Comparison of ENCODE assay signal across 22 cellular contexts in the genomic region with DNA sequence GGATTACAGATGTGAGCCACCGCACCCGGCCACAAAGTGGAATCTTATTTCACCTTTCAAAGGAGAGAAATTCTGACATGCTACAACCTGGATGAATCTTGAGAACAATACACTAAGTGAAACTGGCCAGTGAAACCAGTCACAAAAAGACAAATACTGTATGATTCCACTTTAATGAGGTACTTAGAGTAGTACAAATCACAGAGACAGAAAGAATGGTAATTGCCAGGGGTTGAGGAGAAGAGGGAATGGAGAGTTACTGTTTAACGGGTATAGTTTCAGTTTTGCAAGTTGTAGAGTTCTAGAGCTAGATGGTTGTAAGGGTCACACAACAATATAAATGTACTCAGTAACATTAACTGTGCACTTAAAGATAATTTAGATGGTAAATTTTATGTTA.
"Had no signal": no experiment of that assay in that cellular context is flagged by ENCODE, and none has a peak within 500 bp of the region (broad histone marks: within the 10 kb centered on the region; RNA-seq: fewer than 3 reads in every experiment).

No MANE protein-coding gene starts in this region.

- H3K27ac Mint-ChIP-seq: endodermal cell; stimulated activated memory B cell treated with anti-CD40 and anti-IgM and Interleukin-4, amounts not matched to agents 10 μg/mL and 1 μg/mL and 100 μg/mL, for 72 hours; stimulated activated naive CD8-positive, alpha-beta T cell treated with anti-CD3 and anti-CD28 coated beads, Interleukin-15, Interleukin-2, amounts not matched to agents 100 ng/mL and 50 ng/mL, for 24 hours had no signal

- H3K27me3 ChIP-seq: colonic mucosa, foreskin keratinocyte, testis, transverse colon had no signal

- H3K4me3 Mint-ChIP-seq: endodermal cell; naive thymus-derived CD8-positive, alpha-beta T cell; neural crest cell; stimulated activated memory B cell treated with anti-CD40 and anti-IgM and Interleukin-4, amounts not matched to agents 10 μg/mL and 1 μg/mL and 100 μg/mL, for 72 hours; stimulated activated naive CD8-positive, alpha-beta T cell treated with anti-CD3 and anti-CD28 coated beads, Interleukin-15, Interleukin-2, amounts not matched to agents 100 ng/mL and 50 ng/mL, for 24 hours had no signal

- H3K27ac ChIP-seq: colonic mucosa, foreskin keratinocyte, testis, transverse colon had no signal

- DNase-seq: colonic mucosa; effector CD4-positive, alpha-beta T cell; endodermal cell; foreskin keratinocyte; head of caudate nucleus; hippocampal formation; kidney glomerular epithelial cell; mammary epithelial cell; mucosa of descending colon; naive thymus-derived CD8-positive, alpha-beta T cell; posterior cingulate gyrus; right cardiac atrium; stimulated activated CD4-positive, alpha-beta T cell treated with anti-CD3 and anti-CD28 coated beads, Interleukin-15, amount 100 ng/mL, for 24 hours; stimulated activated CD4-positive, alpha-beta T cell treated with anti-CD3 and anti-CD28 coated beads, Interleukin-1b, Interleukin-23, amount 100 ng/mL, for 48 hours; stimulated activated CD4-positive, alpha-beta T cell treated with anti-CD3 and anti-CD28 coated beads, Interleukin-4, amount 100 ng/mL, for 24 hours; testis; transverse colon had no signal

- H3K9me3 ChIP-seq: colonic mucosa, mucosa of descending colon, testis, transverse colon had no signal

- ATAC-seq: foreskin keratinocyte; mucosa of descending colon; naive thymus-derived CD8-positive, alpha-beta T cell; right cardiac atrium; stimulated activated memory B cell treated with anti-CD40 and anti-IgM and Interleukin-4, amounts not matched to agents 10 μg/mL and 1 μg/mL and 100 μg/mL, for 72 hours had no signal

- H3K36me3 ChIP-seq: colonic mucosa had no signal

- H3K4me1 ChIP-seq: colonic mucosa had no signal

- H3K27me3 Mint-ChIP-seq: naive thymus-derived CD8-positive, alpha-beta T cell; stimulated activated memory B cell treated with anti-CD40 and anti-IgM and Interleukin-4, amounts not matched to agents 10 μg/mL and 1 μg/mL and 100 μg/mL, for 72 hours; stimulated activated naive CD8-positive, alpha-beta T cell treated with anti-CD3 and anti-CD28 coated beads, Interleukin-15, Interleukin-2, amounts not matched to agents 100 ng/mL and 50 ng/mL, for 24 hours had no signal

- H3K4me3 ChIP-seq: colonic mucosa, mucosa of descending colon, testis, transverse colon had no signal

- FAIRE-seq: endothelial cell of umbilical vein, islet of Langerhans had no signal

- H3K9me3 Mint-ChIP-seq: neural crest cell; stimulated activated memory B cell treated with anti-CD40 and anti-IgM and Interleukin-4, amounts not matched to agents 10 μg/mL and 1 μg/mL and 100 μg/mL, for 72 hours; stimulated activated naive CD8-positive, alpha-beta T cell treated with anti-CD3 and anti-CD28 coated beads, Interleukin-15, Interleukin-2, amounts not matched to agents 100 ng/mL and 50 ng/mL, for 24 hours had no signal
